1 cellular context compared by ENCODE assay signal in the genomic region with DNA sequence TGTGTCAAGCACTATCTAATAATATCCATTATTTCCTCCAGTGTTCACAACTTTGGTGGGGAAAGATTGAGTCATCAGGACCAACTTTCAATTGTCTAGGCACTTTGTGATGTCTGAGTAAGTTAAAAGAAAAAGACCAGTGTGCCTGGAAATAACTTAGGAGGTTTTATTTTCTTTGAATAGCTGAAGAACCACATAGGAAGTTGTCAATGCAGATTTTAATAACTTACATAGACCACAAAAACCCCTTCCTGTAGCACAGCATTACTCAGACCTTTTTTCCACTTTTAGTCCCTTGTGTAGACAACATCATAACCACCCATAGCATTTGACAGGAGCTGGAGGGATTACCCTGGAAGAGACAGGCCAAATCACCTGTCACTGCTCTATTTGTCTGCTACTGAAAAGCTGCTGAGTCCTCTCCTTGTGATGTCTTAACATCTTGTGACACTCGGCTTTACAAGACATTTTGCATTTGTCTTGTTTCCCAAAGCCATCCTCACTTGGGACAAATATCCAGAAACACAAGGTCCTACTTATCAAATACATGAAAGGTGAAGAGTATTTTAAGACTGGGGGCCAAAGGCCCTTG.
TF ChIP-seq lines count a peak whose summit lies in the region.

No MANE protein-coding gene starts in this region.

TF ChIP-seq in neural cell, 6 proteins besides CTCF, POLR2A, EP300 and RAD21 (continued from another document):
- TF ChIP-seq EZH2 (IDR thresholded peaks at IDR 0.05; ENCODE audit: borderline replicate concordance, insufficient read depth, low read length, poor library complexity, severe bottlenecking): no peak
- TF ChIP-seq POLR2AphosphoS5 (IDR thresholded peaks at IDR 0.05): no peak
TF ChIP-seq in neural cell: peak in this region for 0.
